ENCODE assay signal across 12 cellular contexts in the genomic region with DNA sequence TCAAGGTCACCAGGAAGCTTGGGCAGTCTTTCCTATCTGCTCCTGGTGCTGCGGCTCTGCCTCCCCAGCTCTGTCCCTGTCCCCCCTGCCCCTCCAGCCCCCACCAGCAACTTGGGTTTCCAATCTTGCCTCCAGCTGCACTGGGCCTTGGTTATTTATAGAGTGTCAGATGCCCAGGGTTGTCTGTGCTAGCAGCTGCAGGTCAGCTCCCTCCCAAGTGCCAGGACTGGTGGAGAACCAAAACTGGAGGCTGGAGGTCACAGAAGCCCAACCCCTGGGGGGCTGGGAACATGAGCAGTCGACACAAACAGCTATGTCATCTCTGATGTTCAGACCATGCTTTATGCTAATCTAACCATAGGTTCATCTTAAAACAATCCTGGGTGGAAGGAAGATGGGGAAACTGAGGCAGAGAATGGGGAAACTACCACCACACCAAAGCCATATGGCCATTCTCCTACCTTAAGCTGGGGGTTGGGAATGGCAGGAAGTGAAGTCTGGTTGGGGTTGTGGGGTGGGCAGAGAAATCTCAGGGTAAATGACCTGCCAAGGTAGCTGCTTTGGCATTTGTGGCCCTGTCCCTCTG. TPM values are rescaled to one million over a fixed set of nuclear protein-coding genes. Genes with fewer than 3 reads are reported as not detected.
DNase-seq lines count a peak whose midpoint lies in the region; ATAC-seq, FAIRE-seq and TF ChIP-seq lines count a peak whose summit lies in the region.
"Had no signal": no experiment of that assay in that cellular context is flagged by ENCODE, and none has a peak within 500 bp of the region (broad histone marks: within the 10 kb centered on the region; RNA-seq: fewer than 3 reads in every experiment).

No MANE protein-coding gene starts in this region.

- 80% methylated on average over 2 of the region's 2 CpGs for WGBS in A549 (ENCODE audit: missing lambda C conversion rate)
- WGBS in esophagus muscularis mucosa: 25% methylated on average over 1 of the region's 2 CpGs

- no peak for TF ChIP-seq EP300 in A549 (IDR thresholded peaks at IDR 0.05)
- no peak for TF ChIP-seq EP300 in esophagus muscularis mucosa (IDR thresholded peaks at IDR 0.05)

- H3K36me3 Mint-ChIP-seq in nephron (ENCODE audit: low read depth): peaks cover 29% of the 10 kb centered on the region

- TF ChIP-seq POLR2A in A549 (IDR thresholded peaks at IDR 0.05; ENCODE audit: low read length) (no peak), esophagus muscularis mucosa (IDR thresholded peaks at IDR 0.05; ENCODE audit: low read depth) (no peak)

- peak overlapping the region; percentile 87 for H3K4me3 ChIP-seq in A549
- peak overlapping the region; percentile 35; the same call in 1 of the 2 replicates for H3K4me3 ChIP-seq in PC-3 (ENCODE audit: low read length)
- H3K4me3 ChIP-seq in esophagus muscularis mucosa: peak overlapping the region; percentile 72 to 90 (median 86)

- CTCF ChIA-PET in A549 (lab: Yijun Ruan, JAX): interaction anchor here (0.9 to 32.5 kb wide), 6 partner anchors 8 to 223 kb away, joined by 3 to 758 read pairs (median 42); a partner anchor contains a TSS
- CTCF ChIA-PET in PC-3 (lab: Charles Lee): no interaction called here
- CTCF ChIA-PET in GM10248 (lab: Yijun Ruan, JAX): interaction anchor here (0.9 to 2.4 kb wide), 4 partner anchors 8 to 77 kb away, joined by 3 to 23 read pairs (median 8); no protein-coding TSS in a partner anchor

- H3K4me3 Mint-ChIP-seq in nephron: peak overlapping the region; percentile 94 to 100 (median 95)
- H3K4me3 Mint-ChIP-seq: dendritic cell treated with granulocyte-macrophage colony-stimulating factor and Interleukin-4, amounts not matched to agents 40 ng/mL and 50 ng/mL, for 4 days had no signal

- no peaks in the 10 kb centered on the region for H3F3A ChIP-seq in PC-3 (ENCODE audit: low read length, unreplicated experiment)

- no TSS peak for BruUV-seq in PC-3 (replicated peaks; lab: Mats Ljungman, UMichigan)

- no peaks in the 10 kb centered on the region for H4K20me1 ChIP-seq in PC-3 (ENCODE audit: low read length)

- ATAC-seq in A549 (no peak), PC-3 (no peak), GM19324 (IDR thresholded peaks at IDR 0.05; ENCODE audit: low FRiP score, unreplicated experiment) (no peak)

- intact Hi-C loops in PC-3 (cut with micrococcal nuclease): no loop called here
- intact Hi-C loops in esophagus muscularis mucosa (cut with DNase I): no loop called here

- H3K4me1 ChIP-seq in A549 (peaks cover 41% of the 10 kb centered on the region), PC-3 (ENCODE audit: insufficient read depth, low read length) (peaks cover 32% of the 10 kb centered on the region), esophagus muscularis mucosa (peaks cover 27 to 59% (median 45%) of the 10 kb centered on the region in 4 donors)

- FAIRE-seq in A549 (lab: Jason Lieb, UNC): no peak

- no peak for TF ChIP-seq RAD21 in A549 (conservative IDR thresholded peaks at IDR 0.05 in 1 of 2, IDR thresholded peaks at IDR 0.05 in 1 of 2)

- peak overlapping the region; percentile 65 to 96 (median 79) for H3K27ac Mint-ChIP-seq in nephron

- H3K4me1 Mint-ChIP-seq in nephron: peaks cover 56% of the 10 kb centered on the region

- H3K36me3 ChIP-seq in PC-3 (ENCODE audit: low read depth, low read length) (no peaks in the 10 kb centered on the region), esophagus muscularis mucosa (peaks cover 33 to 59% (median 53%) of the 10 kb centered on the region in 4 donors)

- H3K9me2 ChIP-seq in PC-3 (replicated peaks; ENCODE audit: low read length): no peaks in the 10 kb centered on the region

- TF ChIP-seq CTCF in A549 (IDR thresholded peaks at IDR 0.05): no peak
- TF ChIP-seq CTCF in PC-3 (conservative IDR thresholded peaks at IDR 0.05; ENCODE audit: low read depth, low read length): no peak
- TF ChIP-seq CTCF in esophagus muscularis mucosa (IDR thresholded peaks at IDR 0.05): no peak
- TF ChIP-seq CTCF in nephron (IDR thresholded peaks at IDR 0.05; ENCODE audit: unreplicated experiment in 3 of 3): no peak
- TF ChIP-seq CTCF in GM10248 (IDR thresholded peaks at IDR 0.05; ENCODE audit: control extremely low read depth, extremely low read depth, low read depth, missing control alignments): no peak

- H3K79me2 ChIP-seq in PC-3 (ENCODE audit: low read length): no peaks in the 10 kb centered on the region

- H3K9me3 ChIP-seq in A549 (no peaks in the 10 kb centered on the region), PC-3 (ENCODE audit: low read length) (no peaks in the 10 kb centered on the region), esophagus muscularis mucosa (no peaks in the 10 kb centered on the region)

- H2AFZ ChIP-seq in PC-3 (ENCODE audit: low read length): no peak overlapping the region

- POLR2A ChIA-PET in A549 (lab: Yijun Ruan, JAX): interaction anchor here (0.5 to 4.3 kb wide), 5 partner anchors 9 to 44 kb away, joined by 3 to 18 read pairs (median 5); a partner anchor contains a TSS
- POLR2A ChIA-PET in PC-3 (lab: Charles Lee; ENCODE audit: unreplicated experiment): no interaction called here
- POLR2A ChIA-PET in GM10248 (lab: Yijun Ruan, JAX): no interaction called here

- H3K27ac ChIP-seq in A549 (peak overlapping the region; percentile 93 to 99), PC-3 (ENCODE audit: low read length) (peak overlapping the region; percentile 87), esophagus muscularis mucosa (replicated peaks in 1 of 4) (peak overlapping the region; percentile 95 to 98 (median 96))

- no peaks in the 10 kb centered on the region for H3K27me3 ChIP-seq in PC-3 (ENCODE audit: low read length)
- H3K27me3 ChIP-seq in esophagus muscularis mucosa: no peaks in the 10 kb centered on the region

- no peaks in the 10 kb centered on the region for H3K9me3 Mint-ChIP-seq in nephron
- H3K9me3 Mint-ChIP-seq: dendritic cell treated with granulocyte-macrophage colony-stimulating factor and Interleukin-4, amounts not matched to agents 40 ng/mL and 50 ng/mL, for 4 days had no signal

- H3K9ac ChIP-seq in PC-3 (ENCODE audit: low read length): no peak overlapping the region

- H3K27me3 Mint-ChIP-seq in nephron (ENCODE audit: low read depth): peaks cover 3% of the 10 kb centered on the region

- no peak for DNase-seq in A549 (ENCODE audit: low read depth in 1 of 2, low spot score in 1 of 2)
- DNase-seq in PC-3: no peak
- DNase-seq in esophagus muscularis mucosa (ENCODE audit: extremely low spot score): no peak
- DNase-seq in OCI-M1 (lab: John Stamatoyannopoulos, UW): no peak
- DNase-seq in GM10248 (ENCODE audit: extremely low spot score): no peak
- DNase-seq in NOMO-1 treated with dmso at 0.1 percent for 144 hours (lab: John Stamatoyannopoulos, UW; ENCODE audit: unreplicated experiment): no peak
- DNase-seq: AML-193; NCI-H2029; stimulated activated CD4-positive, alpha-beta T cell treated with anti-CD3 and anti-CD28 coated beads, Interleukin-1b, Interleukin-23, amount 100 ng/mL, for 48 hours had no signal

- H3K4me2 ChIP-seq in A549 (peak overlapping the region; percentile 79), PC-3 (ENCODE audit: low read length) (peak overlapping the region; percentile 88)

TF ChIP-seq in A549, 52 proteins besides CTCF, POLR2A, EP300 and RAD21 (continues in another document):
- TF ChIP-seq RNF2 (IDR thresholded peaks at IDR 0.05; ENCODE audit: borderline replicate concordance, low read depth): no peak
- no peak for TF ChIP-seq POLR2AphosphoS2 (conservative IDR thresholded peaks at IDR 0.05; ENCODE audit: low read length)
- TF ChIP-seq PHF8 (IDR thresholded peaks at IDR 0.05; ENCODE audit: borderline replicate concordance, low read depth): no peak
- no peak for TF ChIP-seq NFE2L2 (conservative IDR thresholded peaks at IDR 0.05; ENCODE audit: low read length)

RNA-seq across cellular contexts. Expression of a gene that starts 1.7 kb away (rescaled TPM):
- polyA plus RNA-seq in A549 (2011; rRNA removed): 154 and 281 TPM in 2 replicates
- 347 and 498 TPM in 2 replicates for polyA plus RNA-seq in A549 (2012; cell fraction: cytosol; rRNA removed)
- 396 and 449 TPM in 2 replicates for polyA plus RNA-seq in A549 (2012; cell fraction: nucleus; rRNA removed)
- 956 to 1,105 TPM (median 1,022 TPM) in 3 replicates for polyA plus RNA-seq in A549 (2017; fragmentation: RNase III; extraction: RNeasy Plus Mini Kit Qiagen cat#74134 plus additional on column Dnase treatment)
- 51.6 and 54.5 TPM in 2 replicates for polyA minus RNA-seq in A549 (2011; rRNA and poly(A)+ RNA removed)
- 7.0 and 10.4 TPM in 2 replicates for total RNA-seq in PC-3 (2014; rRNA removed)
- total RNA-seq in esophagus muscularis mucosa: over 10,000 TPM in 3 of 4 donors, 1,000 to 10,000 TPM in 1; 8,856 to 14,576 (median 12,022) TPM

RNA-seq across cellular contexts. Expression of a gene that starts 14.3 kb away (rescaled TPM):
- polyA plus RNA-seq in A549 (2011; rRNA removed) (16.3 and 32.9 TPM in 2 replicates), A549 (2017; fragmentation: RNase III; extraction: RNeasy Plus Mini Kit Qiagen cat#74134 plus additional on column Dnase treatment) (2.5 to 5.6 TPM (median 4.5 TPM) in 3 replicates)
- polyA plus RNA-seq in A549 (2012; cell fraction: cytosol; rRNA removed): 2.8 and 3.1 TPM in 2 replicates
- polyA plus RNA-seq in A549 (2012; cell fraction: nucleus; rRNA removed): 4.2 and 7.7 TPM in 2 replicates
- 7.8 and 13.3 TPM in 2 replicates for polyA minus RNA-seq in A549 (2011; rRNA and poly(A)+ RNA removed)
- total RNA-seq in PC-3 (2014; rRNA removed) (7.7 and 11.2 TPM in 2 replicates), esophagus muscularis mucosa (1 to 10 TPM in 1 of 4 donors, not detected in 3; 2.2 TPM)

RNA-seq across cellular contexts. Expression of a gene that starts 23.1 kb away (rescaled TPM):
- 17.6 and 21.4 TPM in 2 replicates for polyA plus RNA-seq in A549 (2011; rRNA removed)
- polyA plus RNA-seq in A549 (2012; cell fraction: cytosol; rRNA removed): 18.5 and 21.2 TPM in 2 replicates
- polyA plus RNA-seq in A549 (2012; cell fraction: nucleus; rRNA removed): 55.0 and 61.4 TPM in 2 replicates
- 16.7 to 19.5 TPM (median 18.3 TPM) in 3 replicates for polyA plus RNA-seq in A549 (2017; fragmentation: RNase III; extraction: RNeasy Plus Mini Kit Qiagen cat#74134 plus additional on column Dnase treatment)
- 24.9 and 27.1 TPM in 2 replicates for polyA minus RNA-seq in A549 (2011; rRNA and poly(A)+ RNA removed)
- 2.6 and 4.1 TPM in 2 replicates for total RNA-seq in PC-3 (2014; rRNA removed)
- 1 to 10 TPM; 1.3 to 3.3 (median 1.7) TPM for total RNA-seq in esophagus muscularis mucosa

RNA-seq across cellular contexts. Expression of a gene that starts 30.0 kb away (rescaled TPM):
- polyA plus RNA-seq in A549 (2011; rRNA removed) (11.0 and 13.3 TPM in 2 replicates), A549 (2017; fragmentation: RNase III; extraction: RNeasy Plus Mini Kit Qiagen cat#74134 plus additional on column Dnase treatment) (20.4 to 21.9 TPM (median 20.7 TPM) in 3 replicates)
- 24.8 and 25.7 TPM in 2 replicates for polyA plus RNA-seq in A549 (2012; cell fraction: cytosol; rRNA removed)
- 16.2 and 17.0 TPM in 2 replicates for polyA plus RNA-seq in A549 (2012; cell fraction: nucleus; rRNA removed)
- polyA minus RNA-seq in A549 (2011; rRNA and poly(A)+ RNA removed): 6.2 and 9.3 TPM in 2 replicates
- total RNA-seq in PC-3 (2014; rRNA removed) (34.9 and 37.0 TPM in 2 replicates), esophagus muscularis mucosa (100 to 1,000 TPM in 2 of 4 donors, 10 to 100 TPM in 2; 68.4 to 117 (median 104) TPM)

RNA-seq across cellular contexts. Expression of a gene that starts 30.2 kb away (rescaled TPM):
- 80.2 and 257 TPM in 2 replicates for polyA plus RNA-seq in A549 (2011; rRNA removed)
- 70.8 and 88.5 TPM in 2 replicates for polyA plus RNA-seq in A549 (2012; cell fraction: cytosol; rRNA removed)
- polyA plus RNA-seq in A549 (2012; cell fraction: nucleus; rRNA removed): 313 TPM in 1 of 2 replicates, not detected in the other
- polyA plus RNA-seq in A549 (2017; fragmentation: RNase III; extraction: RNeasy Plus Mini Kit Qiagen cat#74134 plus additional on column Dnase treatment): 14.7 TPM in 1 of 3 replicates, not detected in the others
- 13,550 and 18,381 TPM in 2 replicates for polyA minus RNA-seq in A549 (2011; rRNA and poly(A)+ RNA removed)
- 23,421 and 36,790 TPM in 2 replicates for total RNA-seq in PC-3 (2014; rRNA removed)
- total RNA-seq in esophagus muscularis mucosa: 1,000 to 10,000 TPM; 1,899 to 6,162 (median 2,510) TPM

Comparison
In these comparisons a context has a peak if more than half of its experiments do, and no peak if none do; other contexts are left out.
1. H3K4me3 ChIP-seq: peak in every context shown above with its lines; median percentile 87 in A549; 86 in esophagus muscularis mucosa; 35 in PC-3.
2. RNA of a gene that starts 1.7 kb away (total RNA-seq): 8,856 to 14,576 TPM in esophagus muscularis mucosa; 7.0 to 10.4 TPM in PC-3; every median in the first group is over 100 times any median in the second.
3. Peak in every context shown above with its lines, with median percentiles within 50 percentile points of each other: H3K27ac ChIP-seq.